ENCODE assay signal across 26 cellular contexts in the genomic region with DNA sequence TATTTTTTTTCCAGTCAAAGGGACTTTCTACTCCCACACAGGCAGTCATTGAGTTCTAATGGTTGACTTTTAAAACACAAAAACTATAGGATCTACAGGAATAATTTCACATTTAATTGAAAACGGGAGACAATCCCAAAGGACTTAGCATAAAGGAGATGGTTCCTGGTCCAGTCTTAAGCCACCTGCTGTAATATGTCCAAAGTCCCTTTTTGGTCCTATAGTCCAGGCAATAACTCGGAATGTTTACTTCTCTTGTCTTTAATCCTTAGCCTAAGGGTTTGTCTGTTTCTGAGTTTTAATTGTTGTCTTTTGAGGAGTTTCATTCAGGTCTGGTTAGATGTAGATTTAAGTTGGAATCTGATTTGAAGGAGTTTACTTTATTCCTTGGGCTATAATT.
"Had no signal": no experiment of that assay in that cellular context is flagged by ENCODE, and none has a peak within 500 bp of the region (broad histone marks: within the 10 kb centered on the region; RNA-seq: fewer than 3 reads in every experiment).

No MANE protein-coding gene starts in this region.

- H3K4me3 ChIP-seq: stomach, suprapubic skin, thoracic aorta, thyroid gland, tibial artery, tibial nerve, transverse colon, upper lobe of left lung, uterus, vagina had no signal

- H3K27me3 ChIP-seq: suprapubic skin, testis, thyroid gland, tibial artery, tibial nerve, transverse colon, upper lobe of left lung, uterus, vagina had no signal

- H3K9me3 ChIP-seq: stomach, suprapubic skin, testis, thoracic aorta, thyroid gland, tibial artery, tibial nerve, transverse colon, upper lobe of left lung, uterus, vagina had no signal

- H3K36me3 ChIP-seq: stomach, suprapubic skin, thoracic aorta, thyroid gland, tibial artery, tibial nerve, transverse colon, upper lobe of left lung, uterus, vagina had no signal

- H3K27ac ChIP-seq: stomach, suprapubic skin, testis, thoracic aorta, thyroid gland, tibial artery, tibial nerve, transverse colon, upper lobe of left lung, uterus, vagina had no signal

- DNase-seq: stimulated activated CD4-positive, alpha-beta T cell treated with anti-CD3 and anti-CD28 coated beads, Interleukin-2, amount 100 ng/mL, for 48 hours; stimulated activated CD4-positive, alpha-beta T cell treated with anti-CD3 and anti-CD28 coated beads, Interleukin-4, amount 100 ng/mL, for 1 hour; stimulated activated CD4-positive, alpha-beta T cell treated with anti-CD3 and anti-CD28 coated beads, Interleukin-4, amount 100 ng/mL, for 24 hours; stimulated activated CD4-positive, alpha-beta T cell treated with anti-CD3 and anti-CD28 coated beads, Interleukin-4, amount 100 ng/mL, for 4 hours; stimulated activated CD8-positive, alpha-beta memory T cell treated with anti-CD3 and anti-CD28 coated beads, Interleukin-4, amount 100 ng/mL, for 48 hours; stimulated activated naive B cell treated with anti-CD40 and anti-IgM and Interleukin-4, amounts not matched to agents 10 μg/mL and 1 μg/mL and 100 μg/mL, for 72 hours; stimulated activated naive CD4-positive, alpha-beta T cell; stimulated activated naive CD4-positive, alpha-beta T cell treated with Interleukin-2 at 50 U/mL for 16 hours; stimulated activated naive CD8-positive, alpha-beta T cell treated with anti-CD3 and anti-CD28 coated beads, Interleukin-15, amount 100 ng/mL, for 72 hours; stimulated activated naive CD8-positive, alpha-beta T cell treated with anti-CD3 and anti-CD28 coated beads, Interleukin-15, Interleukin-2, amounts not matched to agents 100 U/mL and 50 U/mL, for 24 hours; stomach; substantia nigra; testis; thyroid gland; tibial artery; transverse colon; trophoblast cell; upper lobe of left lung; uterus had no signal

- FAIRE-seq: urothelium cell line had no signal

- H3K4me1 ChIP-seq: stomach, suprapubic skin, thyroid gland, tibial artery, tibial nerve, transverse colon, upper lobe of left lung, uterus, vagina had no signal

- ATAC-seq: stimulated activated effector memory CD8-positive, alpha-beta T cell treated with anti-CD3 and anti-CD28 coated beads, Interleukin-12 subunit alpha, Interleukin-12 subunit beta, amount 100 ng/mL, for 72 hours; stimulated activated memory B cell treated with anti-CD40 and anti-IgM and Interleukin-4, amounts not matched to agents 10 μg/mL and 1 μg/mL and 100 μg/mL, for 72 hours; stimulated activated naive B cell treated with anti-CD40 and anti-IgM and Interleukin-4, amounts not matched to agents 10 μg/mL and 1 μg/mL and 100 μg/mL, for 72 hours; stimulated activated naive CD8-positive, alpha-beta T cell treated with anti-CD3 and anti-CD28 coated beads, Interleukin-15, amount 100 ng/mL, for 72 hours; stimulated activated naive CD8-positive, alpha-beta T cell treated with anti-CD3 and anti-CD28 coated beads, Interleukin-15, Interleukin-2, amounts not matched to agents 100 U/mL and 50 U/mL, for 24 hours had no signal
